8 cellular contexts compared by ENCODE assay signal in genomic region chr7:66758964-66759628, GRCh38. TPM values are rescaled to one million over a fixed set of nuclear protein-coding genes. Genes with fewer than 3 reads are reported as not detected.
A peak's percentile ranks its signal among the peaks of the same experiment; 100 is the strongest.
DNase-seq lines count a peak whose midpoint lies in the region; ATAC-seq, FAIRE-seq and TF ChIP-seq lines count a peak whose summit lies in the region.

No MANE protein-coding gene starts in this region.

- peaks cover 5% of the 10 kb centered on the region; the same call in 2 of the 3 replicates for H3K9me3 ChIP-seq in GM12878 (replicated peaks; ENCODE audit: control insufficient read depth, insufficient read depth, low read length)

- H3K79me2 ChIP-seq in GM12878 (ENCODE audit: control insufficient read depth, insufficient read depth, low read length) = peaks cover 63% of the 10 kb centered on the region

- no peak overlapping the region for H2AFZ ChIP-seq in GM12878 (ENCODE audit: control insufficient read depth, low read depth, low read length)

- SMC1A ChIA-PET in GM12878 (lab: Charles Lee; ENCODE audit: uncharacterized antibody, unreplicated experiment) = no interaction called here

- peaks cover 18% of the 10 kb centered on the region for H3K4me1 ChIP-seq in GM12878 (ENCODE audit: control insufficient read depth, insufficient read depth, low read length)

- peak overlapping the region; percentile 58 for H3K27ac ChIP-seq in GM12878 (ENCODE audit: control insufficient read depth, insufficient read depth)

- TF ChIP-seq CTCF in GM12878 (IDR thresholded peaks at IDR 0.05 in 2 of 3, conservative IDR thresholded peaks at IDR 0.05 in 1 of 3; ENCODE audit: control insufficient read depth in 2 of 3, extremely low read depth in 1 of 3, insufficient read depth in 1 of 3, low read depth in 3 of 3, low read length in 3 of 3) = no peak

- POLR2A ChIA-PET in GM12878 (lab: Charles Lee) = no interaction called here

- 52% methylated on average over 9 of the region's 9 CpGs for WGBS in GM12878 (ENCODE audit: insufficient coverage, insufficient replicate concordance, low lambda C conversion rate, missing lambda C conversion rate)

- CTCF ChIA-PET in GM12878 (lab: Yijun Ruan, JAX) = interaction anchor here (1.2 to 1.3 kb wide), 2 partner anchors 12 to 202 kb away, joined by 3 read pairs; no protein-coding TSS in a partner anchor

- TF ChIP-seq POLR2A in GM12878 (IDR thresholded peaks at IDR 0.05; ENCODE audit: low read depth, low read length) = no peak

- H3K36me3 ChIP-seq in GM12878 (ENCODE audit: control insufficient read depth in 2 of 2, insufficient read depth in 2 of 2, low read length in 1 of 2) = no peaks in the 10 kb centered on the region; a peak in 1 of 4 replicates

- H4K20me1 ChIP-seq in GM12878 (ENCODE audit: control insufficient read depth, insufficient read depth) = no peaks in the 10 kb centered on the region

- TF ChIP-seq EP300 in GM12878 (IDR thresholded peaks at IDR 0.05; ENCODE audit: borderline replicate concordance in 1 of 2, control insufficient read depth in 1 of 2, low read depth in 2 of 2, low read length in 2 of 2) = no peak

- no peak for TF ChIP-seq RAD21 in GM12878 (IDR thresholded peaks at IDR 0.05; ENCODE audit: insufficient read depth, low read depth, low read length)

- RAD21 ChIA-PET in GM12878 (lab: Charles Lee; ENCODE audit: unreplicated experiment) = interaction anchor here (1.9 kb wide), 1 partner anchor 13 kb away, joined by 4 read pairs; no protein-coding TSS in a partner anchor

- intact Hi-C loops in GM12878 (cut with micrococcal nuclease; ENCODE audit: unreplicated experiment) = no loop called here

- in situ Hi-C loops in GM12878 (cut with MboI) = no loop called here

- no peak overlapping the region for H3K4me3 ChIP-seq in GM12878

- H3K4me2 ChIP-seq in GM12878 (ENCODE audit: control insufficient read depth, insufficient read depth) = peak overlapping the region; percentile 28

- no TSS peak for BruUV-seq in GM12878 (replicated peaks; lab: Mats Ljungman, UMichigan)

- H3K27me3 ChIP-seq in GM12878 (replicated peaks in 1 of 2; ENCODE audit: control insufficient read depth in 2 of 2, insufficient read depth in 2 of 2, low read length in 1 of 2) = no peaks in the 10 kb centered on the region

- peak; percentile 49 for DNase-seq in stimulated activated CD4-positive, alpha-beta T cell treated with anti-CD3 and anti-CD28 coated beads, Interleukin-1b, Interleukin-23, amount 100 ng/mL, for 48 hours
- no peak for DNase-seq in stimulated activated CD4-positive, alpha-beta T cell treated with anti-CD3 and anti-CD28 coated beads, Interleukin-4, amount 100 ng/mL, for 4 hours
- DNase-seq in GM12878 (ENCODE audit: low read depth, low spot score) (no peak), nucleus accumbens (lab: John Stamatoyannopoulos, UW) (no peak), kidney tubule cell (ENCODE audit: low spot score) (no peak), NCI-H128 (lab: John Stamatoyannopoulos, UW; ENCODE audit: unreplicated experiment) (no peak), glomerular visceral epithelial cell (ENCODE audit: extremely low spot score) (no peak)

- FAIRE-seq in GM12878 (lab: Jason Lieb, UNC) = no peak

- no peak overlapping the region for H3K9ac ChIP-seq in GM12878 (ENCODE audit: control insufficient read depth, insufficient read depth, low read length)

- ATAC-seq in HG03280 (IDR thresholded peaks at IDR 0.05; ENCODE audit: unreplicated experiment) (peak; percentile 69), GM12878 (peak; percentile 85)

TF ChIP-seq in GM12878, 131 proteins besides CTCF, POLR2A, EP300 and RAD21 (continues in another document):
- TF ChIP-seq POU2F2 (IDR thresholded peaks at IDR 0.05; ENCODE audit: borderline replicate concordance, low read depth, low read length) (no peak), CREM (IDR thresholded peaks at IDR 0.05; ENCODE audit: low read depth) (peak; percentile 86), CEBPZ (IDR thresholded peaks at IDR 0.05; ENCODE audit: low read depth, low read length) (no peak), CHD1 (IDR thresholded peaks at IDR 0.05; ENCODE audit: low read depth, low read length) (no peak), RELB (IDR thresholded peaks at IDR 0.05; ENCODE audit: low read depth) (no peak), YY1 (IDR thresholded peaks at IDR 0.05; ENCODE audit: low read depth, low read length) (no peak), SMARCA5 (IDR thresholded peaks at IDR 0.05) (no peak), ZNF384 (IDR thresholded peaks at IDR 0.05; ENCODE audit: borderline replicate concordance, low read depth, low read length) (no peak), ATF3 (IDR thresholded peaks at IDR 0.05; ENCODE audit: borderline replicate concordance, extremely low read depth, low read depth, low read length) (no peak), SP1 (IDR thresholded peaks at IDR 0.05; ENCODE audit: low read depth, low read length) (no peak), BCL11A (IDR thresholded peaks at IDR 0.05; ENCODE audit: low read depth, low read length) (no peak), SMAD5 (IDR thresholded peaks at IDR 0.05; ENCODE audit: low read depth) (no peak), CREB1 (IDR thresholded peaks at IDR 0.05; ENCODE audit: low read depth) (peak; percentile 94), JUND (IDR thresholded peaks at IDR 0.05; ENCODE audit: low read depth, low read length) (no peak), TCF3 (IDR thresholded peaks at IDR 0.05; ENCODE audit: borderline replicate concordance, insufficient read depth, low read depth, low read length) (no peak)
- TF ChIP-seq, protein P1, sequence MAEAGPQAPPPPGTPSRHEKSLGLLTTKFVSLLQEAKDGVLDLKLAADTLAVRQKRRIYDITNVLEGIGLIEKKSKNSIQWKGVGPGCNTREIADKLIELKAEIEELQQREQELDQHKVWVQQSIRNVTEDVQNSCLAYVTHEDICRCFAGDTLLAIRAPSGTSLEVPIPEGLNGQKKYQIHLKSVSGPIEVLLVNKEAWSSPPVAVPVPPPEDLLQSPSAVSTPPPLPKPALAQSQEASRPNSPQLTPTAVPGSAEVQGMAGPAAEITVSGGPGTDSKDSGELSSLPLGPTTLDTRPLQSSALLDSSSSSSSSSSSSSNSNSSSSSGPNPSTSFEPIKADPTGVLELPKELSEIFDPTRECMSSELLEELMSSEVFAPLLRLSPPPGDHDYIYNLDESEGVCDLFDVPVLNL (IDR thresholded peaks at IDR 0.05; ENCODE audit: low read depth, low read length) = no peak

RNA-seq across cellular contexts. Expression of gene RABGEF1, which starts 18.6 kb away (rescaled TPM):
- 30.4 and 38.8 TPM in 2 replicates for total RNA-seq in GM12878 (2013; cell fraction: nucleolus; rRNA removed)
- 21.0 and 26.4 TPM in 2 replicates for total RNA-seq in GM12878 (2014; rRNA removed)
- 24.8 and 27.5 TPM in 2 replicates for total RNA-seq in GM12878 (2014; rRNA removed; fragmentation: Illumina TruSeq; extraction: Trizol)
- total RNA-seq in GM12878 (2021) = 26.2 and 27.5 TPM in 2 replicates
- polyA plus RNA-seq in GM12878 (2011; ENCODE audit: low read depth) = 14.7 TPM
- polyA plus RNA-seq in GM12878 (2011; rRNA removed) = 33.0 and 36.4 TPM in 2 replicates
- polyA plus RNA-seq in GM12878 (2011; cell fraction: cytosol; rRNA removed) = 28.5 and 31.7 TPM in 2 replicates
- 20.5 and 20.6 TPM in 2 replicates for polyA plus RNA-seq in GM12878 (2011; cell fraction: nucleus; rRNA removed)
- polyA plus RNA-seq in GM12878 (2012) = 17.2 and 23.6 TPM in 2 replicates
- 36.4 and 45.7 TPM in 2 replicates for polyA plus RNA-seq in GM12878 (2014; fragmentation: Illumina TruSeq; extraction: Trizol)
- polyA plus RNA-seq in GM12878 (2014; fragmentation: Nextera tagmentation; extraction: Ambion mirVana) = 10 to 100 TPM; 10.2 to 11.8 TPM
- polyA plus RNA-seq in GM12878 (2014; rRNA removed) = 18.2 and 21.4 TPM in 2 replicates
- 10 to 100 TPM; 24.7 to 31.2 TPM for polyA plus RNA-seq in GM12878 (2016; fragmentation: Nextera tagmentation; extraction: Ambion mirVana)
- polyA minus RNA-seq in GM12878 (2011; rRNA and poly(A)+ RNA removed) = 46.2 and 47.7 TPM in 2 replicates
- polyA minus RNA-seq in GM12878 (2011; cell fraction: cytosol; rRNA and poly(A)+ RNA removed) = 13.4 and 14.0 TPM in 2 replicates
- 6.5 and 12.0 TPM in 2 replicates for polyA minus RNA-seq in GM12878 (2011; cell fraction: nucleus; rRNA and poly(A)+ RNA removed)
